ENCODE assay signal across 23 cellular contexts in genomic region chr10:34587002-34587740, GRCh38.
"Had no signal": no experiment of that assay in that cellular context is flagged by ENCODE, and none has a peak within 500 bp of the region (broad histone marks: within the 10 kb centered on the region; RNA-seq: fewer than 3 reads in every experiment).

No MANE protein-coding gene starts in this region.

- H3K9me3 Mint-ChIP-seq: activated CD4-positive, alpha-beta T cell treated with anti-CD3 and anti-CD28 coated beads, Interleukin-2, amount 10 ng/mL, durations not matched to agents 24 days and 14 days; natural killer cell treated with Interleukin-12 subunit alpha and Interleukin-12 subunit beta and Interleukin-15 and Interleukin-18, amount 100 ng/mL, for 72 hours had no signal

- H3K4me3 ChIP-seq: left ventricle myocardium inferior, prostate gland had no signal

- H3K27ac ChIP-seq: left ventricle myocardium inferior, prostate gland had no signal

- DNase-seq: activated CD4-positive, alpha-beta T cell treated with anti-CD3 and anti-CD28 coated beads, Interleukin-2, amount 10 ng/mL, durations not matched to agents 24 days and 14 days; activated CD4-positive, CD25-positive, alpha-beta regulatory T cell; activated CD8-positive, alpha-beta memory T cell treated with anti-CD3 and anti-CD28 coated beads, Interleukin-2, amount 50 U/mL, for 4 hours; activated CD8-positive, alpha-beta T cell treated with anti-CD3 and anti-CD28 coated beads, Interleukin-2, amount 10 ng/mL, durations not matched to agents 7 days and 5 days; activated gamma-delta T cell; activated T-cell treated with anti-CD3 and anti-CD28 coated beads, Interleukin-2, amount 50 U/mL, for 48 hours; amygdala; hippocampal formation; kidney; left ventricle myocardium inferior; mesenchymal stem cell; right cardiac atrium; small intestine; stimulated activated CD4-positive, alpha-beta T cell treated with anti-CD3 and anti-CD28 coated beads, Interleukin-4, amount 100 ng/mL, for 4 hours; stimulated activated CD8-positive, alpha-beta memory T cell treated with anti-CD3 and anti-CD28 coated beads, Interleukin-4, amount 100 ng/mL, for 48 hours; stimulated activated naive CD4-positive, alpha-beta T cell treated with Interleukin-2 at 50 U/mL for 16 hours; substantia nigra had no signal

- H3K36me3 ChIP-seq: left ventricle myocardium inferior, prostate gland had no signal

- H3K27me3 Mint-ChIP-seq: brain had no signal

- H3K4me1 ChIP-seq: prostate gland had no signal

- ATAC-seq: activated CD8-positive, alpha-beta T cell treated with anti-CD3 and anti-CD28 coated beads, Interleukin-2, amount 10 ng/mL, durations not matched to agents 7 days and 5 days; esophagus mucosa; natural killer cell treated with Interleukin-12 subunit alpha and Interleukin-12 subunit beta and Interleukin-15 and Interleukin-18, amount 100 ng/mL, for 72 hours; right cardiac atrium had no signal

- H3K27ac Mint-ChIP-seq: activated CD4-positive, alpha-beta T cell treated with anti-CD3 and anti-CD28 coated beads, Interleukin-2, amount 10 ng/mL, durations not matched to agents 24 days and 14 days; activated CD8-positive, alpha-beta T cell treated with anti-CD3 and anti-CD28 coated beads, Interleukin-2, amount 10 ng/mL, durations not matched to agents 7 days and 5 days; activated naive CD8-positive, alpha-beta T cell; brain; natural killer cell treated with Interleukin-12 subunit alpha and Interleukin-12 subunit beta and Interleukin-15 and Interleukin-18, amount 100 ng/mL, for 72 hours had no signal

- H3K36me3 Mint-ChIP-seq: activated naive CD8-positive, alpha-beta T cell; natural killer cell treated with Interleukin-12 subunit alpha and Interleukin-12 subunit beta and Interleukin-15 and Interleukin-18, amount 100 ng/mL, for 72 hours had no signal

- H3K4me3 Mint-ChIP-seq: activated CD4-positive, alpha-beta T cell treated with anti-CD3 and anti-CD28 coated beads, Interleukin-2, amount 10 ng/mL, durations not matched to agents 24 days and 14 days; activated CD8-positive, alpha-beta T cell treated with anti-CD3 and anti-CD28 coated beads, Interleukin-2, amount 10 ng/mL, durations not matched to agents 7 days and 5 days; activated naive CD8-positive, alpha-beta T cell; brain; natural killer cell treated with Interleukin-12 subunit alpha and Interleukin-12 subunit beta and Interleukin-15 and Interleukin-18, amount 100 ng/mL, for 72 hours had no signal

- H3K9me3 ChIP-seq: left ventricle myocardium inferior, prostate gland had no signal

- FAIRE-seq: kidney, small intestine, TTC549 had no signal

- H3K4me1 Mint-ChIP-seq: activated CD4-positive, alpha-beta T cell treated with anti-CD3 and anti-CD28 coated beads, Interleukin-2, amount 10 ng/mL, durations not matched to agents 24 days and 14 days had no signal
